ENCODE assay signal across 21 cellular contexts in the genomic region with DNA sequence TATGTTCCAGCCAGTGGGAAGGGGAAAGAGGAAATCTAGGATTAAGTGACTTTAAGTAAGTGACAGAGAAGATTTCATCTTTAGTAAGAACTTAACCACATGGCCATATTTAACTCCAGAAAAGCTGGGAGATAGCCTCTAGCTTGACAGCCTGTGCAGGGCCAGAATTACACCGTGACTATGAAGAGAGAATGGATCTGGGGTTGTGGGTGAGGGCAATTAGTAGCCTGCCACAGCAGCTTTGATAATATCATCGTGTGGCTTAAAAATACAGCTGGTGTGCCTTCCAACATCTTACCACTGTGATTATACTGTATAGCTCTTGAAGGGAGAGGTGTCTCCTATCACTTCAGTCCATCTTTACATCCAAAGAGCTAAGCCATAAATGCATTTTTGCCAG.
"Had no signal": no experiment of that assay in that cellular context is flagged by ENCODE, and none has a peak within 500 bp of the region (broad histone marks: within the 10 kb centered on the region; RNA-seq: fewer than 3 reads in every experiment).

No MANE protein-coding gene starts in this region.

- DNase-seq: esophagus squamous epithelium; foreskin fibroblast; head of caudate nucleus; kidney; left cardiac atrium; left ventricle myocardium inferior; lower lobe of right lung; occipital lobe; pancreas; right cardiac atrium; small intestine; stimulated activated CD4-positive, alpha-beta T cell treated with anti-CD3 and anti-CD28 coated beads, Interleukin-2, amount 100 ng/mL, for 48 hours; stimulated activated CD8-positive, alpha-beta memory T cell treated with anti-CD3 and anti-CD28 coated beads, Interleukin-4, amount 100 ng/mL, for 48 hours; stimulated activated naive CD8-positive, alpha-beta T cell treated with anti-CD3 and anti-CD28 coated beads, Interleukin-15, amount 100 ng/mL, for 72 hours; testis; upper lobe of right lung had no signal

- H3K27me3 ChIP-seq: hepatocyte, pancreas, testis, tibial nerve, upper lobe of right lung, vagina had no signal

- H3K4me3 ChIP-seq: esophagus squamous epithelium, hepatocyte, left ventricle myocardium inferior, lower lobe of right lung, pancreas, testis, tibial nerve, upper lobe of right lung, vagina had no signal

- H2AFZ ChIP-seq: hepatocyte had no signal

- H3K79me2 ChIP-seq: hepatocyte had no signal

- ATAC-seq: left cardiac atrium; lower lobe of right lung; natural killer cell treated with Interleukin-12 subunit alpha and Interleukin-12 subunit beta and Interleukin-15 and Interleukin-18, amount 100 ng/mL, for 72 hours; pancreas; right cardiac atrium; stimulated activated effector memory CD8-positive, alpha-beta T cell treated with anti-CD3 and anti-CD28 coated beads, Interleukin-12 subunit alpha, Interleukin-12 subunit beta, amount 100 ng/mL, for 72 hours; stimulated activated naive CD8-positive, alpha-beta T cell treated with anti-CD3 and anti-CD28 coated beads, Interleukin-15, amount 100 ng/mL, for 72 hours; upper lobe of right lung had no signal

- H3K4me1 ChIP-seq: esophagus squamous epithelium, pancreas, vagina had no signal

- H3K36me3 ChIP-seq: esophagus squamous epithelium, left ventricle myocardium inferior, lower lobe of right lung, pancreas, tibial nerve, upper lobe of right lung, vagina had no signal

- H3K4me2 ChIP-seq: hepatocyte had no signal

- H3K27ac ChIP-seq: esophagus squamous epithelium, hepatocyte, left ventricle myocardium inferior, lower lobe of right lung, pancreas, testis, tibial nerve, upper lobe of right lung, vagina had no signal

- H3K9me3 ChIP-seq: esophagus squamous epithelium, left ventricle myocardium inferior, lower lobe of right lung, pancreas, testis, tibial nerve, upper lobe of right lung, vagina had no signal
